Comparison of ENCODE assay signal across 8 cellular contexts in the genomic region with DNA sequence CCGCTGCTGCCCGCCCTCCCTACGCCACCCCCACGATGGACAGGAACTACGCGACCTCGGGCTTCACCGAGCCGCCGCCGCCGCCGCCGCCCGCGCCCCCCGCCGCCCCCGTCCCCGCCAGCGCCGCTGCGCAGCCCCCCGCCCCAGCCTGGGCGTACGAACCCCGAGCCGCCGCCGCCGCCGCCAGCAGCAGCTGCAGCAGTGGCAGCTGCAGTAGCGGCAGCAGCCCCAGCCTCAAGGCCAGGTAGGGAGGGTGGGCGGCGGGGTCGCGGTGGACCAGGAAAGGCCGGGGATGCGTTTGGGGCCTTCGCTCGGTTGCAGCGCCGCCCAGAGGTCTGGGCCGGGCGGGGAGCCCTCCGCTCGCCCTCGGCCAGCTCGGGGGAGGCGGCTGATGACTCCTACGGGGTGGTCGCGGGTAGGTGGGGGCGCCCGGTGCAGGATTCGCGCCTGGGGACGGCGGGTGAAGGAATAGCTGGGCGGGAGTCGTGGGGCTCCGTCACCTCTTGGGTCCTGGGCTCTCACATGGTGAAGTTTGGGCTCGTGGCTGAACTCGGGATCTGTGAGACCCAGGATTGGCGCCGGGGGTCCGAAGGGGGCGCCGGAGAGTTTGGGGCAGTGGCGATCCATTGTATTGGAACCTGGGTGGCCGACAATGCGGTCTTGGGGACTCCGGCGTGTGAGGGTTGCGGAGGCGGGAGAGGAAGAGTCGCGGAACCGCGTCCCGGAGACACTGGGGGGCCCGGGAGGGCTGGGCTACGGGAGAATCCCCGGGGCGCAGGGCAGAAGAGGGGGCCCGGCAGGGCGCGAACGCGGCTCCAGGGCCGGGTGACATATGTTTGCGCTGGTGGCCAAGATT. TPM values are rescaled to one million over a fixed set of nuclear protein-coding genes. Genes with fewer than 3 reads are reported as not detected.
DNase-seq lines count a peak whose midpoint lies in the region; ATAC-seq, FAIRE-seq and TF ChIP-seq lines count a peak whose summit lies in the region.

No MANE protein-coding gene starts in this region.

- H3K9ac ChIP-seq in KMS-11 (peak overlapping the region; percentile 95), kidney (ENCODE audit: low read length in 2 of 2) (peak overlapping the region; percentile 70 to 76)

- peak; percentile 78 for DNase-seq in GM06990 (ENCODE audit: extremely low read depth, insufficient read length)
- peak; percentile 76 for DNase-seq in WTC11 (ENCODE audit: low spot score)
- DNase-seq in caudate nucleus (lab: John Stamatoyannopoulos, UW), result peak in 44 of 61 donors; percentile 9 to 76 (median 55)
- peak; percentile 86 for DNase-seq in kidney
- peak; percentile 25 to 33 for DNase-seq in stimulated activated CD4-positive, alpha-beta T cell treated with anti-CD3 and anti-CD28 coated beads, Interleukin-15, amount 100 ng/mL, for 48 hours (ENCODE audit: low read depth in 2 of 2)
- DNase-seq in superior temporal gyrus (ENCODE audit: extremely low spot score), result no peak

- H3K4me3 ChIP-seq in GM06990 (replicated peaks; ENCODE audit: low read depth, low read length), result peak overlapping the region; percentile 90
- no peak overlapping the region for H3K4me3 ChIP-seq in KMS-11 (IDR thresholded peaks at IDR 0.05; ENCODE audit: insufficient read depth, low read depth, low read length)
- peak overlapping the region; percentile 58 to 74 for H3K4me3 ChIP-seq in kidney (ENCODE audit: low read length in 2 of 2)

- H3K27ac Mint-ChIP-seq in WTC11, result peak overlapping the region; percentile 92

- peak overlapping the region; percentile 74 for H3K4me2 ChIP-seq in KMS-11

- peak overlapping the region; percentile 89 for H3K4me3 Mint-ChIP-seq in WTC11

- POLR2A ChIA-PET in WTC11 (lab: Charles Lee), result interaction anchor here (1.6 kb wide), 1 partner anchor 146 kb away, joined by 7 read pairs; the partner anchor contains the start of gene TCP11L1

- H2AFZ ChIP-seq in KMS-11 (ENCODE audit: low read depth), result peak overlapping the region; percentile 27; the same call in 1 of the 2 replicates

- FAIRE-seq in kidney (lab: Jason Lieb, UNC), result no peak

- no peaks in the 10 kb centered on the region for H3K9me3 ChIP-seq in kidney (ENCODE audit: control insufficient read depth in 1 of 2, low read length in 2 of 2)

- H4K20me1 ChIP-seq in KMS-11 (ENCODE audit: insufficient read depth), result peaks cover 16% of the 10 kb centered on the region; the same call in 1 of the 2 replicates

- H3K27me3 ChIP-seq in GM06990 (replicated peaks; ENCODE audit: control insufficient read depth, insufficient read depth, low read length) (no peaks in the 10 kb centered on the region), KMS-11 (ENCODE audit: insufficient read depth, low read depth) (no peaks in the 10 kb centered on the region)

- intact Hi-C loops in kidney (cut with DNase I), result no loop called here

- peaks cover 34% of the 10 kb centered on the region for H3K36me3 Mint-ChIP-seq in WTC11

- H3K4me1 ChIP-seq in KMS-11 (ENCODE audit: low read depth, poor library complexity, severe bottlenecking), result peaks cover 32% of the 10 kb centered on the region
- peaks cover 2 to 5% of the 10 kb centered on the region in 2 donors for H3K4me1 ChIP-seq in kidney (ENCODE audit: control insufficient read depth in 1 of 2, insufficient read depth in 1 of 2, low read depth in 1 of 2, low read length in 2 of 2)

- peak; percentile 43 for ATAC-seq in GM21723 (IDR thresholded peaks at IDR 0.05; ENCODE audit: unreplicated experiment)
- ATAC-seq in WTC11, result peak; percentile 50

- TF ChIP-seq CTCF in GM06990 (IDR thresholded peaks at IDR 0.05; ENCODE audit: insufficient read depth, low read length, poor library complexity, severe bottlenecking) (peak; percentile 52), KMS-11 (conservative IDR thresholded peaks at IDR 0.05; ENCODE audit: low read depth, low read length) (peak; percentile 52), WTC11 (IDR thresholded peaks at IDR 0.05) (0 out of 2 replicates have a peak, but pooled peaks have one; percentile 7), kidney (IDR thresholded peaks at IDR 0.05; ENCODE audit: borderline replicate concordance, extremely low read depth, insufficient read depth) (peak; percentile 34)

- CTCF ChIA-PET in WTC11 (lab: Charles Lee), result interaction anchor here (1.1 to 2.5 kb wide), 7 partner anchors 9 to 146 kb away, joined by 3 to 8 read pairs (median 5); partner anchors contain the start of genes DEPDC7 and TCP11L1

- H3K27ac ChIP-seq in KMS-11, result peak overlapping the region; percentile 84
- peak overlapping the region; percentile 78 for H3K27ac ChIP-seq in caudate nucleus (ENCODE audit: low read depth, low read length)
- H3K27ac ChIP-seq in kidney (ENCODE audit: low read depth in 2 of 2, low read length in 2 of 2), result peak overlapping the region; percentile 77 to 79

- H3K79me2 ChIP-seq in KMS-11 (ENCODE audit: insufficient read depth, low read depth), result peaks cover 50% of the 10 kb centered on the region

- peaks cover 53% of the 10 kb centered on the region for H3K4me1 Mint-ChIP-seq in WTC11

- no peaks in the 10 kb centered on the region for H3K27me3 Mint-ChIP-seq in WTC11 (ENCODE audit: low read depth)

- H3K9me3 Mint-ChIP-seq in WTC11, result peaks cover 15% of the 10 kb centered on the region

- no peaks in the 10 kb centered on the region for H3K36me3 ChIP-seq in GM06990 (ENCODE audit: control insufficient read depth, insufficient read depth, low read length)
- H3K36me3 ChIP-seq in KMS-11 (ENCODE audit: insufficient read depth), result no peaks in the 10 kb centered on the region
- no peaks in the 10 kb centered on the region for H3K36me3 ChIP-seq in kidney (ENCODE audit: control insufficient read depth in 1 of 2, insufficient read depth in 2 of 2, low read length in 2 of 2)

TF ChIP-seq in WTC11, 78 proteins besides CTCF, POLR2A, EP300 and RAD21 (continues in another document):
- TF ChIP-seq GRHL2 (CRISPR knock-in tag; IDR thresholded peaks at IDR 0.05; ENCODE audit: insufficient replicate concordance, severe bottlenecking) (no peak), MXD4 (CRISPR knock-in tag; IDR thresholded peaks at IDR 0.05; ENCODE audit: borderline replicate concordance) (0 out of 2 replicates have a peak, but pooled peaks have one; percentile 26), FOXP1 (CRISPR knock-in tag; IDR thresholded peaks at IDR 0.05; ENCODE audit: borderline replicate concordance) (peak; percentile 55), ETV6 (CRISPR knock-in tag; IDR thresholded peaks at IDR 0.05) (0 out of 2 replicates have a peak, but pooled peaks have one; percentile 16), FOXK1 (CRISPR knock-in tag; IDR thresholded peaks at IDR 0.05) (peak; percentile 54; the same call in 1 of the 2 replicates), MYBL2 (CRISPR knock-in tag; IDR thresholded peaks at IDR 0.05) (peak; percentile 54; the same call in 1 of the 2 replicates), ESRRA (CRISPR knock-in tag; IDR thresholded peaks at IDR 0.05; ENCODE audit: borderline replicate concordance) (peak; percentile 25; the same call in 1 of the 2 replicates), ERG (CRISPR knock-in tag; IDR thresholded peaks at IDR 0.05) (peak; percentile 71; the same call in 1 of the 2 replicates)
- TF ChIP-seq, protein P1, sequence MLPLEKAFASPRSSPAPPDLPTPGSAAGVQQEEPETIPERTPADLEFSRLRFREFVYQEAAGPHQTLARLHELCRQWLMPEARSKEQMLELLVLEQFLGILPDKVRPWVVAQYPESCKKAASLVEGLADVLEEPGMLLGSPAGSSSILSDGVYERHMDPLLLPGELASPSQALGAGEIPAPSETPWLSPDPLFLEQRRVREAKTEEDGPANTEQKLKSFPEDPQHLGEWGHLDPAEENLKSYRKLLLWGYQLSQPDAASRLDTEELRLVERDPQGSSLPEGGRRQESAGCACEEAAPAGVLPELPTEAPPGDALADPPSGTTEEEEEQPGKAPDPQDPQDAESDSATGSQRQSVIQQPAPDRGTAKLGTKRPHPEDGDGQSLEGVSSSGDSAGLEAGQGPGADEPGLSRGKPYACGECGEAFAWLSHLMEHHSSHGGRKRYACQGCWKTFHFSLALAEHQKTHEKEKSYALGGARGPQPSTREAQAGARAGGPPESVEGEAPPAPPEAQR (CRISPR knock-in tag; IDR thresholded peaks at IDR 0.05), result no peak
- TF ChIP-seq, protein P2, sequence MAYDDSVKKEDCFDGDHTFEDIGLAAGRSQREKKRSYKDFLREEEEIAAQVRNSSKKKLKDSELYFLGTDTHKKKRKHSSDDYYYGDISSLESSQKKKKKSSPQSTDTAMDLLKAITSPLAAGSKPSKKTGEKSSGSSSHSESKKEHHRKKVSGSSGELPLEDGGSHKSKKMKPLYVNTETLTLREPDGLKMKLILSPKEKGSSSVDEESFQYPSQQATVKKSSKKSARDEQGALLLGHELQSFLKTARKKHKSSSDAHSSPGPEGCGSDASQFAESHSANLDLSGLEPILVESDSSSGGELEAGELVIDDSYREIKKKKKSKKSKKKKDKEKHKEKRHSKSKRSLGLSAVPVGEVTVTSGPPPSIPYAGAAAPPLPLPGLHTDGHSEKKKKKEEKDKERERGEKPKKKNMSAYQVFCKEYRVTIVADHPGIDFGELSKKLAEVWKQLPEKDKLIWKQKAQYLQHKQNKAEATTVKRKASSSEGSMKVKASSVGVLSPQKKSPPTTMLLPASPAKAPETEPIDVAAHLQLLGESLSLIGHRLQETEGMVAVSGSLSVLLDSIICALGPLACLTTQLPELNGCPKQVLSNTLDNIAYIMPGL (CRISPR knock-in tag; IDR thresholded peaks at IDR 0.05), result peak; percentile 99
- TF ChIP-seq, protein P3, sequence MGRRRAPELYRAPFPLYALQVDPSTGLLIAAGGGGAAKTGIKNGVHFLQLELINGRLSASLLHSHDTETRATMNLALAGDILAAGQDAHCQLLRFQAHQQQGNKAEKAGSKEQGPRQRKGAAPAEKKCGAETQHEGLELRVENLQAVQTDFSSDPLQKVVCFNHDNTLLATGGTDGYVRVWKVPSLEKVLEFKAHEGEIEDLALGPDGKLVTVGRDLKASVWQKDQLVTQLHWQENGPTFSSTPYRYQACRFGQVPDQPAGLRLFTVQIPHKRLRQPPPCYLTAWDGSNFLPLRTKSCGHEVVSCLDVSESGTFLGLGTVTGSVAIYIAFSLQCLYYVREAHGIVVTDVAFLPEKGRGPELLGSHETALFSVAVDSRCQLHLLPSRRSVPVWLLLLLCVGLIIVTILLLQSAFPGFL (CRISPR knock-in tag; IDR thresholded peaks at IDR 0.05; ENCODE audit: borderline replicate concordance), result no peak

RNA-seq across cellular contexts. Expression of gene QSER1, which starts 0.7 kb away (rescaled TPM):
- total RNA-seq in WTC11 (2021) (74.0 to 84.0 TPM (median 79.3 TPM) in 3 replicates), kidney (27.4 TPM)
- polyA plus RNA-seq in kidney (ENCODE audit: insufficient read depth, low read depth, low replicate concordance), result 2.8 TPM
